ENCODE assay signal across 16 cellular contexts in genomic region chr17:57068222-57068658, GRCh38. TPM values are rescaled to one million over a fixed set of nuclear protein-coding genes. Genes with fewer than 3 reads are reported as not detected.
DNase-seq lines count a peak whose midpoint lies in the region; ATAC-seq and TF ChIP-seq lines count a peak whose summit lies in the region.
"Had no signal": no experiment of that assay in that cellular context is flagged by ENCODE, and none has a peak within 500 bp of the region (broad histone marks: within the 10 kb centered on the region; RNA-seq: fewer than 3 reads in every experiment).

No MANE protein-coding gene starts in this region.

- DNase-seq in activated CD4-positive, alpha-beta memory T cell treated with anti-CD3 and anti-CD28 coated beads for 36 hours = peak; percentile 34
- DNase-seq in activated CD4-positive, alpha-beta memory T cell treated with anti-CD3 and anti-CD28 coated beads, Interleukin-2, amount 10 ng/mL, durations not matched to agents 7 days and 5 days = no peak
- DNase-seq in RWPE1 (ENCODE audit: low spot score) = peak; percentile 77
- DNase-seq in islet precursor cell = peak; percentile 86
- peak; percentile 39 to 42 for DNase-seq in thyroid gland
- no peak for DNase-seq in superior temporal gyrus (ENCODE audit: extremely low spot score)
- DNase-seq in AG08395 (ENCODE audit: low spot score) = no peak
- DNase-seq: ACHN; activated effector memory CD4-positive, alpha-beta T cell treated with anti-CD3 and anti-CD28 coated beads, Interleukin-2, amount 50 U/mL, for 16 hours; effector memory CD8-positive, alpha-beta T cell; gastrocnemius medialis; NCI-H2107; Peyer's patch had no signal

- no peak overlapping the region for H3K4me3 Mint-ChIP-seq in activated CD4-positive, alpha-beta memory T cell treated with anti-CD3 and anti-CD28 coated beads for 36 hours
- H3K4me3 Mint-ChIP-seq in activated CD4-positive, alpha-beta memory T cell treated with anti-CD3 and anti-CD28 coated beads, Interleukin-2, amount 10 ng/mL, durations not matched to agents 7 days and 5 days = no peak overlapping the region
- H3K4me3 Mint-ChIP-seq: effector memory CD8-positive, alpha-beta T cell had no signal

- no peaks in the 10 kb centered on the region for H3K27me3 ChIP-seq in thyroid gland
- H3K27me3 ChIP-seq: gastrocnemius medialis, Peyer's patch had no signal

- POLR2A ChIA-PET in activated CD4-positive, alpha-beta memory T cell treated with anti-CD3 and anti-CD28 coated beads for 36 hours (lab: Charles Lee) = no interaction called here
- POLR2A ChIA-PET in activated CD4-positive, alpha-beta memory T cell treated with anti-CD3 and anti-CD28 coated beads, Interleukin-2, amount 10 ng/mL, durations not matched to agents 7 days and 5 days (lab: Charles Lee) = no interaction called here
- POLR2A ChIA-PET in RWPE1 (lab: Yijun Ruan, JAX; ENCODE audit: low non-redundant PET) = no interaction called here

- no peak for TF ChIP-seq POLR2A in thyroid gland (IDR thresholded peaks at IDR 0.05)

- H3K27ac ChIP-seq in RWPE1 (no peak overlapping the region), thyroid gland (peak overlapping the region; percentile 14 to 72 (median 49))
- H3K27ac ChIP-seq: gastrocnemius medialis, Peyer's patch, thoracic aorta had no signal

- ATAC-seq in HG03521 (IDR thresholded peaks at IDR 0.05; ENCODE audit: unreplicated experiment) = no peak
- ATAC-seq: effector memory CD8-positive, alpha-beta T cell; gastrocnemius medialis had no signal

- H3K9me3 ChIP-seq in thyroid gland = no peaks in the 10 kb centered on the region
- H3K9me3 ChIP-seq: gastrocnemius medialis, Peyer's patch, thoracic aorta had no signal

- H3K36me3 Mint-ChIP-seq in activated CD4-positive, alpha-beta memory T cell treated with anti-CD3 and anti-CD28 coated beads for 36 hours = no peaks in the 10 kb centered on the region
- H3K36me3 Mint-ChIP-seq in activated CD4-positive, alpha-beta memory T cell treated with anti-CD3 and anti-CD28 coated beads, Interleukin-2, amount 10 ng/mL, durations not matched to agents 7 days and 5 days (ENCODE audit: low read depth) = no peaks in the 10 kb centered on the region

- no peaks in the 10 kb centered on the region for H3K4me1 Mint-ChIP-seq in activated CD4-positive, alpha-beta memory T cell treated with anti-CD3 and anti-CD28 coated beads for 36 hours (ENCODE audit: low read depth)
- H3K4me1 Mint-ChIP-seq in activated CD4-positive, alpha-beta memory T cell treated with anti-CD3 and anti-CD28 coated beads, Interleukin-2, amount 10 ng/mL, durations not matched to agents 7 days and 5 days = no peaks in the 10 kb centered on the region

- peaks cover 0 to 23% of the 10 kb centered on the region in 2 donors for H3K4me1 ChIP-seq in thyroid gland
- H3K4me1 ChIP-seq: gastrocnemius medialis, Peyer's patch had no signal

- CTCF ChIA-PET in activated CD4-positive, alpha-beta memory T cell treated with anti-CD3 and anti-CD28 coated beads for 36 hours (lab: Charles Lee) = no interaction called here
- CTCF ChIA-PET in activated CD4-positive, alpha-beta memory T cell treated with anti-CD3 and anti-CD28 coated beads, Interleukin-2, amount 10 ng/mL, durations not matched to agents 7 days and 5 days (lab: Charles Lee) = no interaction called here
- CTCF ChIA-PET in RWPE1 (lab: Yijun Ruan, JAX) = interaction anchor here (0.6 to 0.7 kb wide), 2 partner anchors 63 to 288 kb away, joined by 5 to 9 read pairs; no protein-coding TSS in a partner anchor

- WGBS in thyroid gland, 2 donors = 23 to 31% methylated on average over 4 of the region's 4 CpGs

- no peak overlapping the region for H3K4me3 ChIP-seq in thyroid gland (replicated peaks in 1 of 3)
- H3K4me3 ChIP-seq: gastrocnemius medialis, Peyer's patch, smooth muscle cell, thoracic aorta had no signal

- no peak overlapping the region for H3K27ac Mint-ChIP-seq in activated CD4-positive, alpha-beta memory T cell treated with anti-CD3 and anti-CD28 coated beads for 36 hours
- H3K27ac Mint-ChIP-seq in activated CD4-positive, alpha-beta memory T cell treated with anti-CD3 and anti-CD28 coated beads, Interleukin-2, amount 10 ng/mL, durations not matched to agents 7 days and 5 days = no peak overlapping the region
- H3K27ac Mint-ChIP-seq: effector memory CD8-positive, alpha-beta T cell had no signal

- intact Hi-C loops in activated CD4-positive, alpha-beta memory T cell treated with anti-CD3 and anti-CD28 coated beads for 36 hours (cut with micrococcal nuclease) = no loop called here
- intact Hi-C loops in thyroid gland (cut with DNase I) = no loop called here

- TF ChIP-seq CTCF in RWPE1 (conservative IDR thresholded peaks at IDR 0.05; ENCODE audit: low read depth) = no peak
- TF ChIP-seq CTCF in thyroid gland (IDR thresholded peaks at IDR 0.05) = no peak

- H3K9me3 Mint-ChIP-seq in activated CD4-positive, alpha-beta memory T cell treated with anti-CD3 and anti-CD28 coated beads for 36 hours = no peaks in the 10 kb centered on the region
- H3K9me3 Mint-ChIP-seq in activated CD4-positive, alpha-beta memory T cell treated with anti-CD3 and anti-CD28 coated beads, Interleukin-2, amount 10 ng/mL, durations not matched to agents 7 days and 5 days = no peaks in the 10 kb centered on the region
- H3K9me3 Mint-ChIP-seq: effector memory CD8-positive, alpha-beta T cell had no signal

- peaks cover 3% of the 10 kb centered on the region for H3K27me3 Mint-ChIP-seq in activated CD4-positive, alpha-beta memory T cell treated with anti-CD3 and anti-CD28 coated beads for 36 hours
- peaks cover 18% of the 10 kb centered on the region for H3K27me3 Mint-ChIP-seq in activated CD4-positive, alpha-beta memory T cell treated with anti-CD3 and anti-CD28 coated beads, Interleukin-2, amount 10 ng/mL, durations not matched to agents 7 days and 5 days

- H3K36me3 ChIP-seq in thyroid gland = no peaks in the 10 kb centered on the region
- H3K36me3 ChIP-seq: gastrocnemius medialis, Peyer's patch, thoracic aorta had no signal

RNA-seq across cellular contexts. Expression of gene AKAP1, which starts 16.8 kb away (rescaled TPM):
- total RNA-seq in activated CD4-positive, alpha-beta memory T cell treated with anti-CD3 and anti-CD28 coated beads for 36 hours = 10 to 100 TPM; 24.5 to 30.8 TPM
- total RNA-seq in activated CD4-positive, alpha-beta memory T cell treated with anti-CD3 and anti-CD28 coated beads, Interleukin-2, amount 10 ng/mL, durations not matched to agents 7 days and 5 days = 10 to 100 TPM; 19.9 to 22.4 TPM
- total RNA-seq in thyroid gland = 100 to 1,000 TPM in 1 of 4 donors, 10 to 100 TPM in 3; 91.6 to 105 (median 95.5) TPM

Comparison
In these comparisons a context has a peak if more than half of its experiments do, and no peak if none do; other contexts are left out.
1. DNase-seq: peak in activated CD4-positive, alpha-beta memory T cell treated with anti-CD3 and anti-CD28 coated beads for 36 hours (single experiment), RWPE1 (single experiment), islet precursor cell (single experiment) and thyroid gland (2 of 2); none in activated CD4-positive, alpha-beta memory T cell treated with anti-CD3 and anti-CD28 coated beads, Interleukin-2, amount 10 ng/mL, durations not matched to agents 7 days and 5 days (single experiment), superior temporal gyrus (single experiment) and AG08395 (single experiment).